23 cellular contexts compared by ENCODE assay signal in genomic region chr10:33353334-33353733, GRCh38.
"Had no signal": no experiment of that assay in that cellular context is flagged by ENCODE, and none has a peak within 500 bp of the region (broad histone marks: within the 10 kb centered on the region; RNA-seq: fewer than 3 reads in every experiment).

No MANE protein-coding gene starts in this region.

- DNase-seq: activated CD4-positive, alpha-beta T cell treated with anti-CD3 and anti-CD28 coated beads, Interleukin-2, amount 50 U/mL, for 1 hour; activated CD4-positive, CD25-positive, alpha-beta regulatory T cell; activated CD8-positive, alpha-beta memory T cell treated with anti-CD3 and anti-CD28 coated beads, Interleukin-2, amount 50 U/mL, for 4 hours; activated CD8-positive, alpha-beta T cell treated with anti-CD3 and anti-CD28 coated beads for 36 hours; activated gamma-delta T cell treated with Interleukin-2 at 50 U/mL for 16 hours; activated naive CD4-positive, alpha-beta T cell treated with anti-CD3 and anti-CD28 coated beads, Interleukin-2, amount 10 ng/mL, durations not matched to agents 7 days and 5 days; activated naive CD8-positive, alpha-beta T cell treated with anti-CD3 and anti-CD28 coated beads for 36 hours; activated T-cell treated with anti-CD3 and anti-CD28 coated beads, Interleukin-2, amount 50 U/mL, for 72 hours; NCI-H1092; NCI-H1417; NCI-H1930; NCI-H2171; NCI-H2227 treated with DMSO at 0.1 percent for 48 hours; NCI-H446 treated with DMSO at 0.1 percent for 48 hours; NCI-H524 treated with DMSO at 0.1 percent for 48 hours; NCI-H82; OCI-M1; Peyer's patch; Right ventricle myocardium superior; SJCRH30; SK-N-SH; T-helper 1 cell had no signal

- H3K4me3 Mint-ChIP-seq: activated CD8-positive, alpha-beta T cell treated with anti-CD3 and anti-CD28 coated beads for 36 hours; activated naive CD4-positive, alpha-beta T cell treated with anti-CD3 and anti-CD28 coated beads, Interleukin-2, amount 10 ng/mL, durations not matched to agents 7 days and 5 days; activated naive CD8-positive, alpha-beta T cell treated with anti-CD3 and anti-CD28 coated beads for 36 hours; activated T-cell treated with anti-CD3 and anti-CD28 coated beads, Interleukin-2, amount 50 U/mL, for 72 hours had no signal

- H3K27ac Mint-ChIP-seq: activated CD8-positive, alpha-beta T cell treated with anti-CD3 and anti-CD28 coated beads for 36 hours; activated naive CD4-positive, alpha-beta T cell treated with anti-CD3 and anti-CD28 coated beads, Interleukin-2, amount 10 ng/mL, durations not matched to agents 7 days and 5 days; activated naive CD8-positive, alpha-beta T cell treated with anti-CD3 and anti-CD28 coated beads for 36 hours; activated T-cell treated with anti-CD3 and anti-CD28 coated beads, Interleukin-2, amount 50 U/mL, for 72 hours; activated T-helper 2 cell treated with anti-CD3 and anti-CD28 coated beads, Interferon-gamma antibody, Interleukin-2, Interleukin-4, amounts not matched to agents 10 μg/mL and 5 μg/mL and 100 μg/mL, durations not matched to agents 14 hours and 24 hours and 36 hours had no signal

- H3K36me3 Mint-ChIP-seq: activated naive CD4-positive, alpha-beta T cell treated with anti-CD3 and anti-CD28 coated beads, Interleukin-2, amount 10 ng/mL, durations not matched to agents 7 days and 5 days; activated naive CD8-positive, alpha-beta T cell treated with anti-CD3 and anti-CD28 coated beads for 36 hours had no signal

- H3K27me3 Mint-ChIP-seq: activated naive CD4-positive, alpha-beta T cell treated with anti-CD3 and anti-CD28 coated beads, Interleukin-2, amount 10 ng/mL, durations not matched to agents 7 days and 5 days had no signal

- H3K4me1 Mint-ChIP-seq: activated naive CD4-positive, alpha-beta T cell treated with anti-CD3 and anti-CD28 coated beads, Interleukin-2, amount 10 ng/mL, durations not matched to agents 7 days and 5 days; activated naive CD8-positive, alpha-beta T cell treated with anti-CD3 and anti-CD28 coated beads for 36 hours had no signal

- ATAC-seq: activated CD8-positive, alpha-beta T cell treated with anti-CD3 and anti-CD28 coated beads for 36 hours; activated T-cell treated with anti-CD3 and anti-CD28 coated beads, Interleukin-2, amount 50 U/mL, for 72 hours had no signal

- H3K9me3 Mint-ChIP-seq: activated CD8-positive, alpha-beta T cell treated with anti-CD3 and anti-CD28 coated beads for 36 hours; activated naive CD4-positive, alpha-beta T cell treated with anti-CD3 and anti-CD28 coated beads, Interleukin-2, amount 10 ng/mL, durations not matched to agents 7 days and 5 days; activated naive CD8-positive, alpha-beta T cell treated with anti-CD3 and anti-CD28 coated beads for 36 hours; activated T-cell treated with anti-CD3 and anti-CD28 coated beads, Interleukin-2, amount 50 U/mL, for 72 hours; activated T-helper 2 cell treated with anti-CD3 and anti-CD28 coated beads, Interferon-gamma antibody, Interleukin-2, Interleukin-4, amounts not matched to agents 10 μg/mL and 5 μg/mL and 100 μg/mL, durations not matched to agents 14 hours and 24 hours and 36 hours had no signal
